In genomic region chr14:106291626-106292025, GRCh38 we compare ENCODE assay signal across 21 cellular contexts.
A peak's percentile ranks its signal among the peaks of the same experiment; 100 is the strongest.
DNase-seq lines count a peak whose midpoint lies in the region; ATAC-seq, FAIRE-seq and TF ChIP-seq lines count a peak whose summit lies in the region.
"Had no signal": no experiment of that assay in that cellular context is flagged by ENCODE, and none has a peak within 500 bp of the region (broad histone marks: within the 10 kb centered on the region; RNA-seq: fewer than 3 reads in every experiment).

No MANE protein-coding gene starts in this region.

- DNase-seq in A549 (ENCODE audit: low read depth in 1 of 2, low spot score in 1 of 2) (no peak), DND-41 (no peak), K562 (ENCODE audit: extremely low read depth in 1 of 4, low spot score in 3 of 4) (no peak), foreskin keratinocyte (no peak), NCI-H128 (lab: John Stamatoyannopoulos, UW; ENCODE audit: unreplicated experiment) (no peak)
- DNase-seq: 8988T; AML-193; Caco-2; Calu3; CD4-positive, alpha-beta T cell; CD8-positive, alpha-beta T cell; DMS79 treated with DMSO at 0.1 percent for 48 hours; EL; GDM1 had no signal

- no peak overlapping the region for H3K4me2 ChIP-seq in A549
- no peak overlapping the region for H3K4me2 ChIP-seq in DND-41 (ENCODE audit: insufficient read depth, low read length)
- no peak overlapping the region for H3K4me2 ChIP-seq in K562 (ENCODE audit: insufficient read depth, low read length)
- H3K4me2 ChIP-seq: BLaER1 treated with 17β-estradiol and CSF1 and Interleukin-3, amounts not matched to agents 10 nM and 100 nM had no signal

- TF ChIP-seq POLR2A in A549 (IDR thresholded peaks at IDR 0.05; ENCODE audit: low read length) (no peak), K562 (conservative IDR thresholded peaks at IDR 0.05) (no peak)

- no peak for TF ChIP-seq EP300 in A549 (IDR thresholded peaks at IDR 0.05)
- TF ChIP-seq EP300 in K562 (IDR thresholded peaks at IDR 0.05; ENCODE audit: low read length), result no peak

- in situ Hi-C loops in K562 (cut with MboI), result no loop called here

- H3K4me1 ChIP-seq in A549 (no peaks in the 10 kb centered on the region), DND-41 (ENCODE audit: insufficient read depth, low read length) (peaks cover 42% of the 10 kb centered on the region), K562 (replicated peaks in 1 of 2; ENCODE audit: control insufficient read depth in 2 of 2, insufficient read depth in 2 of 2, low read length in 2 of 2) (peaks cover 0 to 4% of the 10 kb centered on the region in 2 experiments; a peak in 1 of 5 replicates), foreskin keratinocyte (no peaks in the 10 kb centered on the region)
- H3K4me1 ChIP-seq: Caco-2 had no signal

- no peak overlapping the region for H3K4me3 ChIP-seq in A549
- no peak overlapping the region for H3K4me3 ChIP-seq in DND-41 (ENCODE audit: low read depth in 1 of 2, low read length in 2 of 2)
- no peak overlapping the region for H3K4me3 ChIP-seq in K562
- H3K4me3 ChIP-seq: BLaER1 treated with 17β-estradiol and CSF1 and Interleukin-3, amounts not matched to agents 10 nM and 100 nM; GM12878 had no signal

- H4K20me1 ChIP-seq in DND-41 (ENCODE audit: insufficient read depth, low read length) (no peaks in the 10 kb centered on the region), K562 (replicated peaks; ENCODE audit: control insufficient read depth, insufficient read depth, low read length) (no peaks in the 10 kb centered on the region)
- H4K20me1 ChIP-seq: BLaER1 treated with 17β-estradiol and CSF1 and Interleukin-3, amounts not matched to agents 10 nM and 100 nM had no signal

- no peak overlapping the region for H3K27ac ChIP-seq in A549
- H3K27ac ChIP-seq in DND-41 (ENCODE audit: low read length), result peak overlapping the region; percentile 66
- H3K27ac ChIP-seq in K562 (ENCODE audit: extremely low read depth, low read depth, low read length), result no peak overlapping the region
- no peak overlapping the region for H3K27ac ChIP-seq in foreskin keratinocyte
- H3K27ac ChIP-seq: BLaER1 treated with 17β-estradiol and CSF1 and Interleukin-3, amounts not matched to agents 10 nM and 100 nM; C4-2B had no signal

- H3K9ac ChIP-seq in DND-41 (ENCODE audit: low read depth, low read length) (no peak overlapping the region), K562 (ENCODE audit: insufficient read depth in 1 of 2, low read depth in 2 of 2, low read length in 2 of 2) (no peak overlapping the region)
- H3K9ac ChIP-seq: BLaER1 treated with 17β-estradiol and CSF1 and Interleukin-3, amounts not matched to agents 10 nM and 100 nM had no signal

- TF ChIP-seq RAD21 in A549 (conservative IDR thresholded peaks at IDR 0.05 in 1 of 2, IDR thresholded peaks at IDR 0.05 in 1 of 2) (no peak), K562 (CRISPR knock-in tag; conservative IDR thresholded peaks at IDR 0.05 in 1 of 2, IDR thresholded peaks at IDR 0.05 in 1 of 2) (no peak)

- ATAC-seq in A549 (no peak), DND-41 (ENCODE audit: insufficient read depth, low read depth) (no peak), K562 (no peak), foreskin keratinocyte (no peak)
- ATAC-seq: CD8-positive, alpha-beta T cell; GM12878 had no signal

- peaks cover 8% of the 10 kb centered on the region for H3K36me3 ChIP-seq in DND-41 (ENCODE audit: insufficient read depth, low read length)
- H3K36me3 ChIP-seq in K562 (ENCODE audit: control insufficient read depth, insufficient read depth, low read length), result no peaks in the 10 kb centered on the region
- H3K36me3 ChIP-seq: BLaER1 treated with 17β-estradiol and CSF1 and Interleukin-3, amounts not matched to agents 10 nM and 100 nM had no signal

- H3K27me3 ChIP-seq in DND-41 (ENCODE audit: insufficient read depth, low read length, poor library complexity) (no peaks in the 10 kb centered on the region), K562 (ENCODE audit: control insufficient read depth in 2 of 2, insufficient read depth in 2 of 2, low read length in 2 of 2) (no peaks in the 10 kb centered on the region), foreskin keratinocyte (no peaks in the 10 kb centered on the region)
- H3K27me3 ChIP-seq: BLaER1 treated with 17β-estradiol and CSF1 and Interleukin-3, amounts not matched to agents 10 nM and 100 nM had no signal

- no TSS peak for BruUV-seq in K562 (replicated peaks; lab: Mats Ljungman, UMichigan)

- CTCF ChIA-PET in A549 (lab: Yijun Ruan, JAX) (no interaction called here), K562 (lab: Yijun Ruan, JAX; ENCODE audit: low intra/inter-chr PET ratio) (no interaction called here)

- FAIRE-seq in A549 (lab: Jason Lieb, UNC) (no peak), K562 (lab: Jason Lieb, UNC) (no peak)
- FAIRE-seq: A204.1, D721Med, GM12878, GM12892, GM18507 had no signal

- H3K9me3 ChIP-seq in A549, result no peaks in the 10 kb centered on the region
- H3K9me3 ChIP-seq in DND-41 (ENCODE audit: insufficient read depth, low read length, severe bottlenecking), result no peaks in the 10 kb centered on the region
- no peaks in the 10 kb centered on the region for H3K9me3 ChIP-seq in K562 (replicated peaks; ENCODE audit: control insufficient read depth, insufficient read depth, low read depth, low read length)
- H3K9me3 ChIP-seq: Caco-2 had no signal

- intact Hi-C loops in K562 (cut with micrococcal nuclease), result no loop called here

- H2AFZ ChIP-seq in DND-41 (ENCODE audit: low read depth, low read length), result no peak overlapping the region
- no peak overlapping the region for H2AFZ ChIP-seq in K562 (ENCODE audit: low read depth, low read length)

- 0% methylated on average over 2 of the region's 2 CpGs for WGBS in A549 (ENCODE audit: missing lambda C conversion rate)
- WGBS in K562 (ENCODE audit: insufficient coverage, low coverage, missing lambda C conversion rate), result 0% methylated on average over 2 of the region's 2 CpGs

- no peak for TF ChIP-seq CTCF in A549 (IDR thresholded peaks at IDR 0.05)
- no peak for TF ChIP-seq CTCF in DND-41 (IDR thresholded peaks at IDR 0.05; ENCODE audit: borderline replicate concordance, extremely low read depth, low read length, poor library complexity, severe bottlenecking)
- no peak for TF ChIP-seq CTCF in K562 (IDR thresholded peaks at IDR 0.05 in 2 of 3, conservative IDR thresholded peaks at IDR 0.05 in 1 of 3; ENCODE audit: insufficient read depth in 2 of 3, low read depth in 1 of 3, low read length in 3 of 3)
- no peak for TF ChIP-seq CTCF in foreskin keratinocyte (conservative IDR thresholded peaks at IDR 0.05)

- H3K79me2 ChIP-seq in DND-41 (ENCODE audit: insufficient read depth, low read length) (0 out of 2 replicates have a peak, but pooled peaks cover 2% of the 10 kb centered on the region), K562 (ENCODE audit: control insufficient read depth, insufficient read depth, low read length) (no peaks in the 10 kb centered on the region)

- POLR2A ChIA-PET in A549 (lab: Yijun Ruan, JAX) (no interaction called here), K562 (lab: Yijun Ruan, JAX) (no interaction called here)

- no peaks in the 10 kb centered on the region for H3K9me1 ChIP-seq in K562 (ENCODE audit: control insufficient read depth, insufficient read depth, low read length)

TF ChIP-seq in A549, 52 proteins besides CTCF, POLR2A, EP300 and RAD21:
- no peak for TF ChIP-seq ZC3H11A (IDR thresholded peaks at IDR 0.05)
- no peak for TF ChIP-seq MYC (IDR thresholded peaks at IDR 0.05; ENCODE audit: borderline replicate concordance, low read length)
- TF ChIP-seq MAFK (IDR thresholded peaks at IDR 0.05; ENCODE audit: partially characterized antibody), result peak; percentile 34

TF ChIP-seq in K562, 482 proteins besides CTCF, POLR2A, EP300 and RAD21:
- TF ChIP-seq NCOA6 (IDR thresholded peaks at IDR 0.05) (no peak), ZZZ3 (IDR thresholded peaks at IDR 0.05) (no peak), ZNF280B (CRISPR knock-in tag; IDR thresholded peaks at IDR 0.05) (no peak), ZNF316 (IDR thresholded peaks at IDR 0.05) (peak; percentile 27; the same call in 1 of the 2 replicates)

Comparison
In these comparisons a context has a peak if more than half of its experiments do, and no peak if none do; other contexts are left out.
1. Of the 35 proteins assayed by ChIP-seq in both K562 and A549: peak only in K562: none; only in A549: MAFK; in both: none; in neither: 34.